ENCODE assay signal across 8 cellular contexts in the genomic region with DNA sequence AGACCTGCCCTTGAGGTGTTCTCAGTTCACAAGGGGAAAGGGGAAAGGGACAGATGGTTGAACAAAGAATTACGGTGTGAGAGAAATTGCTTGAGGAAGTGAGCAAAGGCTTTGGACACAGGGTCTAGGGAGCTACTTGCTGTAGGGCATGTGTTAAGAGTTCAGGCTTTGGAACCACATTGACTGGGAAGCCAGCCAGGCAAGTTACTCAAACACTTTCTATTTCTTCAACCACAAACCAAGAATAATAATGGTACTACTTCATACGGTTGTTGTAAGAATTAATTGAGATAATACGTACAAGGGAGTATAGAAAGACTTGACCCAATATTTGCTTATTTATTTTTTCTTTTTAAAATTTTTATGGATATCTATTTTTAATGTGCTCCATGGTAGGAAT. TPM values are rescaled to one million over a fixed set of nuclear protein-coding genes. Genes with fewer than 3 reads are reported as not detected.
A peak's percentile ranks its signal among the peaks of the same experiment; 100 is the strongest.
DNase-seq lines count a peak whose midpoint lies in the region; ATAC-seq, FAIRE-seq and TF ChIP-seq lines count a peak whose summit lies in the region.

No MANE protein-coding gene starts in this region.

- no TSS peak for BruUV-seq in K562 (replicated peaks; lab: Mats Ljungman, UMichigan)

- ATAC-seq in GM21723 (IDR thresholded peaks at IDR 0.05; ENCODE audit: unreplicated experiment) = peak; percentile 83
- no peak; the same call in 2 of the 3 replicates for ATAC-seq in K562

- H3K4me2 ChIP-seq in K562 (ENCODE audit: insufficient read depth, low read length) = no peak overlapping the region

- no peak for TF ChIP-seq POLR2A in K562 (conservative IDR thresholded peaks at IDR 0.05)

- CTCF ChIA-PET in K562 (lab: Yijun Ruan, JAX; ENCODE audit: low intra/inter-chr PET ratio) = no interaction called here

- H3K4me3 ChIP-seq in K562 = no peak overlapping the region
- no peak overlapping the region for H3K4me3 ChIP-seq in effector memory CD4-positive, alpha-beta T cell (ENCODE audit: insufficient read depth, low read depth, low read length, poor library complexity, severe bottlenecking)

- H3K27ac ChIP-seq in K562 (ENCODE audit: extremely low read depth, low read depth, low read length) = no peak overlapping the region
- no peak overlapping the region for H3K27ac ChIP-seq in effector memory CD4-positive, alpha-beta T cell (ENCODE audit: insufficient read depth, low read length, poor library complexity, severe bottlenecking)

- WGBS in K562 (ENCODE audit: insufficient coverage, low coverage, missing lambda C conversion rate) = 41% methylated on average over 3 of the region's 3 CpGs

- TF ChIP-seq RAD21 in K562 (CRISPR knock-in tag; conservative IDR thresholded peaks at IDR 0.05 in 1 of 2, IDR thresholded peaks at IDR 0.05 in 1 of 2) = no peak

- no peaks in the 10 kb centered on the region for H3K27me3 ChIP-seq in K562 (ENCODE audit: control insufficient read depth in 2 of 2, insufficient read depth in 2 of 2, low read length in 2 of 2)
- no peaks in the 10 kb centered on the region for H3K27me3 ChIP-seq in effector memory CD4-positive, alpha-beta T cell (replicated peaks; ENCODE audit: control insufficient read depth, insufficient read depth, low read length, poor library complexity, severe bottlenecking)

- TF ChIP-seq EP300 in K562 (IDR thresholded peaks at IDR 0.05; ENCODE audit: low read length) = no peak

- H3K9me3 ChIP-seq in K562 (replicated peaks; ENCODE audit: control insufficient read depth, insufficient read depth, low read depth, low read length) = no peaks in the 10 kb centered on the region
- H3K9me3 ChIP-seq in effector memory CD4-positive, alpha-beta T cell (ENCODE audit: control insufficient read depth, low read length) = no peaks in the 10 kb centered on the region

- DNase-seq in EL = peak; percentile 97
- DNase-seq in HT1080 (ENCODE audit: low read depth) = peak; percentile 97
- DNase-seq in K562 (ENCODE audit: extremely low read depth in 1 of 4, low spot score in 3 of 4) = no peak
- peak; percentile 67 for DNase-seq in mucosa of gallbladder (ENCODE audit: low spot score)
- no peak for DNase-seq in effector memory CD4-positive, alpha-beta T cell
- DNase-seq in activated T-cell treated with anti-CD3 and anti-CD28 coated beads, Interleukin-2, amount 50 U/mL, for 48 hours = no peak
- no peak for DNase-seq in NCI-H1417 (lab: John Stamatoyannopoulos, UW)

- FAIRE-seq in K562 (lab: Jason Lieb, UNC) = no peak

- H3K4me1 ChIP-seq in K562 (replicated peaks in 1 of 2; ENCODE audit: control insufficient read depth in 2 of 2, insufficient read depth in 2 of 2, low read length in 2 of 2) = peaks cover 7 to 33% of the 10 kb centered on the region in 2 experiments; a peak in 3 of 5 replicates
- H3K4me1 ChIP-seq in effector memory CD4-positive, alpha-beta T cell (ENCODE audit: control insufficient read depth, insufficient read depth, low read length, poor library complexity, severe bottlenecking) = no peaks in the 10 kb centered on the region

- H3K79me2 ChIP-seq in K562 (ENCODE audit: control insufficient read depth, insufficient read depth, low read length) = peaks cover 64% of the 10 kb centered on the region

- H3K36me3 ChIP-seq in K562 (ENCODE audit: control insufficient read depth, insufficient read depth, low read length) = no peaks in the 10 kb centered on the region
- H3K36me3 ChIP-seq in effector memory CD4-positive, alpha-beta T cell (ENCODE audit: control insufficient read depth, insufficient read depth, low read length) = no peaks in the 10 kb centered on the region

- intact Hi-C loops in K562 (cut with micrococcal nuclease) = no loop called here

- in situ Hi-C loops in K562 (cut with MboI) = no loop called here

- H3K9ac ChIP-seq in K562 (ENCODE audit: insufficient read depth in 1 of 2, low read depth in 2 of 2, low read length in 2 of 2) = no peak overlapping the region

- H2AFZ ChIP-seq in K562 (ENCODE audit: low read depth, low read length) = no peak overlapping the region

- POLR2A ChIA-PET in K562 (lab: Yijun Ruan, JAX) = interaction anchor here (1.2 kb wide), 1 partner anchor 34 kb away, joined by 5 read pairs; no protein-coding TSS in a partner anchor

- H3K9me1 ChIP-seq in K562 (ENCODE audit: control insufficient read depth, insufficient read depth, low read length) = no peaks in the 10 kb centered on the region

- H4K20me1 ChIP-seq in K562 (replicated peaks; ENCODE audit: control insufficient read depth, insufficient read depth, low read length) = peaks cover 6% of the 10 kb centered on the region; the same call in 1 of the 2 replicates

- no peak for TF ChIP-seq CTCF in K562 (IDR thresholded peaks at IDR 0.05 in 2 of 3, conservative IDR thresholded peaks at IDR 0.05 in 1 of 3; ENCODE audit: insufficient read depth in 2 of 3, low read depth in 1 of 3, low read length in 3 of 3)

TF ChIP-seq in K562, 482 proteins besides CTCF, POLR2A, EP300 and RAD21:
- TF ChIP-seq, protein P1, sequence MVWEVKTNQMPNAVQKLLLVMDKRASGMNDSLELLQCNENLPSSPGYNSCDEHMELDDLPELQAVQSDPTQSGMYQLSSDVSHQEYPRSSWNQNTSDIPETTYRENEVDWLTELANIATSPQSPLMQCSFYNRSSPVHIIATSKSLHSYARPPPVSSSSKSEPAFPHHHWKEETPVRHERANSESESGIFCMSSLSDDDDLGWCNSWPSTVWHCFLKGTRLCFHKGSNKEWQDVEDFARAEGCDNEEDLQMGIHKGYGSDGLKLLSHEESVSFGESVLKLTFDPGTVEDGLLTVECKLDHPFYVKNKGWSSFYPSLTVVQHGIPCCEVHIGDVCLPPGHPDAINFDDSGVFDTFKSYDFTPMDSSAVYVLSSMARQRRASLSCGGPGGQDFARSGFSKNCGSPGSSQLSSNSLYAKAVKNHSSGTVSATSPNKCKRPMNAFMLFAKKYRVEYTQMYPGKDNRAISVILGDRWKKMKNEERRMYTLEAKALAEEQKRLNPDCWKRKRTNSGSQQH (CRISPR knock-in tag; IDR thresholded peaks at IDR 0.05) = no peak
- TF ChIP-seq ZNF23 (CRISPR knock-in tag; IDR thresholded peaks at IDR 0.05) (no peak), RNF2 (IDR thresholded peaks at IDR 0.05) (no peak), SPI1 (IDR thresholded peaks at IDR 0.05; ENCODE audit: borderline replicate concordance, low read depth, low read length) (peak; percentile 37; the same call in 1 of the 2 replicates), CEBPG (CRISPR knock-in tag; IDR thresholded peaks at IDR 0.05) (no peak), CEBPG (tag; conservative IDR thresholded peaks at IDR 0.05 in 1 of 2, IDR thresholded peaks at IDR 0.05 in 1 of 2) (0 out of 4 replicates have a peak, but pooled peaks of 1 of the 2 experiments have one; percentile 19)

RNA-seq across cellular contexts. Expression of gene AK4, which starts 26.6 kb away (rescaled TPM):
- total RNA-seq in HT1080 (2014; rRNA removed; shearing (Covaris generic)) = 28.3 and 39.2 TPM in 2 replicates
- polyA plus RNA-seq in HT1080 (2015; cell fraction: cytosol; rRNA removed) = 58.4 and 58.9 TPM in 2 replicates
- polyA plus RNA-seq in HT1080 (2015; cell fraction: nucleus; rRNA removed) = 28.2 and 30.2 TPM in 2 replicates
- total RNA-seq in K562 (2011; cell fraction: chromatin; rRNA removed; ENCODE audit: low replicate concordance) = 12.9 and 19.3 TPM in 2 replicates
- total RNA-seq in K562 (2011; cell fraction: nucleolus; rRNA removed) = 6.2 and 7.2 TPM in 2 replicates
- 13.3 and 19.4 TPM in 2 replicates for total RNA-seq in K562 (2011; cell fraction: nucleoplasm; rRNA removed)
- 19.1 and 21.4 TPM in 2 replicates for total RNA-seq in K562 (2014; rRNA removed)
- total RNA-seq in K562 (2014; rRNA removed; fragmentation: Illumina TruSeq; extraction: Trizol) = 21.5 and 24.8 TPM in 2 replicates
- 10.4 and 12.0 TPM in 2 replicates for total RNA-seq in K562 (2015; rRNA removed; fragmentation: Illumina TruSeq; extraction: Trizol)
- total RNA-seq in K562 (2021) = 34.9 and 36.4 TPM in 2 replicates
- 71.2 and 96.6 TPM in 2 replicates for polyA plus RNA-seq in K562 (2011; rRNA removed)
- 43.8 and 70.9 TPM in 2 replicates for polyA plus RNA-seq in K562 (2011; cell fraction: cytosol; rRNA removed)
- polyA plus RNA-seq in K562 (2011; cell fraction: nucleus; rRNA removed) = 21.2 and 33.7 TPM in 2 replicates
- polyA plus RNA-seq in K562 (2012) = 15.5 and 17.3 TPM in 2 replicates
- 32.4 and 33.1 TPM in 2 replicates for polyA plus RNA-seq in K562 (2014; fragmentation: Illumina TruSeq; extraction: Trizol)
- 10 to 100 TPM; 10.9 to 15.1 TPM for polyA plus RNA-seq in K562 (2014; fragmentation: Nextera tagmentation; extraction: Ambion mirVana)
- polyA plus RNA-seq in K562 (2014; rRNA removed) = 23.3 and 24.1 TPM in 2 replicates
- polyA minus RNA-seq in K562 (2011; rRNA and poly(A)+ RNA removed) = 77.9 and 90.3 TPM in 2 replicates
- polyA minus RNA-seq in K562 (2011; cell fraction: cytosol; rRNA and poly(A)+ RNA removed) = 22.5 and 30.3 TPM in 2 replicates
- 9.0 and 14.2 TPM in 2 replicates for polyA minus RNA-seq in K562 (2011; cell fraction: nucleus; rRNA and poly(A)+ RNA removed)
- total RNA-seq in mucosa of gallbladder = 160 TPM

Comparison
In these comparisons a context has a peak if more than half of its experiments do, and no peak if none do; other contexts are left out.
1. DNase-seq: peak in EL (single experiment), HT1080 (single experiment) and mucosa of gallbladder (single experiment); none in K562 (0 of 4), effector memory CD4-positive, alpha-beta T cell (0 of 3), activated T-cell treated with anti-CD3 and anti-CD28 coated beads, Interleukin-2, amount 50 U/mL, for 48 hours (0 of 2) and NCI-H1417 (0 of 3).